Comparison of ENCODE assay signal across 8 cellular contexts in genomic region chr20:57708694-57709673, GRCh38. TPM values are rescaled to one million over a fixed set of nuclear protein-coding genes. Genes with fewer than 3 reads are reported as not detected.
A peak's percentile ranks its signal among the peaks of the same experiment; 100 is the strongest.
DNase-seq lines count a peak whose midpoint lies in the region; ATAC-seq and TF ChIP-seq lines count a peak whose summit lies in the region.

No MANE protein-coding gene starts in this region.

- H3K36me3 Mint-ChIP-seq in T-helper 17 cell (ENCODE audit: low read depth) = no peaks in the 10 kb centered on the region
- H3K36me3 Mint-ChIP-seq in memory B cell = no peaks in the 10 kb centered on the region

- H3K27ac Mint-ChIP-seq in T-helper 17 cell (peak overlapping the region; percentile 95), memory B cell (peak overlapping the region; percentile 94)

- peaks cover 3% of the 10 kb centered on the region; the same call in 1 of the 2 replicates for H3K4me1 ChIP-seq in HAP-1

- ATAC-seq in T-helper 17 cell (no peak), memory B cell (ENCODE audit: low read depth) (no peak)

- H3K27me3 ChIP-seq in HAP-1 (ENCODE audit: low read depth) = no peaks in the 10 kb centered on the region

- no peaks in the 10 kb centered on the region for H3K36me3 ChIP-seq in HAP-1 (replicated peaks)

- no peak for TF ChIP-seq CTCF in GM13976 (IDR thresholded peaks at IDR 0.05; ENCODE audit: borderline replicate concordance, control extremely low read depth, extremely low read depth, insufficient read depth, missing control alignments)

- peak overlapping the region; percentile 25 for H3K27ac ChIP-seq in temporal lobe (ENCODE audit: low read depth, low read length)

- H3K27me3 Mint-ChIP-seq in T-helper 17 cell = peaks cover 7% of the 10 kb centered on the region
- H3K27me3 Mint-ChIP-seq in memory B cell = peaks cover 2% of the 10 kb centered on the region

- DNase-seq in HAP-1 (ENCODE audit: low spot score in 2 of 2) = peak in 1 of 2 experiments; percentile 28
- peak in 1 of 3 donors; percentile 25 for DNase-seq in T-helper 17 cell
- peak; percentile 39 for DNase-seq in central memory CD4-positive, alpha-beta T cell
- DNase-seq in memory B cell (ENCODE audit: low spot score in 2 of 2) = no peak
- no peak for DNase-seq in GM13976 (ENCODE audit: low spot score)
- DNase-seq in cerebellum (ENCODE audit: low spot score) = no peak
- no peak for DNase-seq in HPDE6-E6E7 (ENCODE audit: extremely low spot score)

- H3K4me1 Mint-ChIP-seq in T-helper 17 cell (peaks cover 20% of the 10 kb centered on the region), memory B cell (peaks cover 48% of the 10 kb centered on the region)

- peak overlapping the region; percentile 41 for H3K4me3 ChIP-seq in HAP-1

- peak overlapping the region; percentile 95 for H3K4me3 Mint-ChIP-seq in T-helper 17 cell
- H3K4me3 Mint-ChIP-seq in memory B cell = peak overlapping the region; percentile 99

- H3K9me3 Mint-ChIP-seq in memory B cell = no peaks in the 10 kb centered on the region

- no peaks in the 10 kb centered on the region for H3K9me3 ChIP-seq in HAP-1
- H3K9me3 ChIP-seq in T-helper 17 cell (ENCODE audit: control insufficient read depth, low read length, poor library complexity, severe bottlenecking) = no peaks in the 10 kb centered on the region

- in situ Hi-C loops in HAP-1 (cut with MboI; ENCODE audit: low sequenced_read_pairs) = no loop called here
- in situ Hi-C loops in GM13976 (cut with MboI; ENCODE audit: low sequenced_read_pairs, unreplicated experiment) = no loop called here

RNA-seq across cellular contexts. Expression of gene PMEPA1, which starts 0.8 kb away (rescaled TPM):
- 1 to 10 TPM; 4.5 to 5.8 TPM for total RNA-seq in T-helper 17 cell
- 5.9 TPM for total RNA-seq in temporal lobe
- total RNA-seq in cerebellum = 8.4 TPM
